ENCODE assay signal across 34 cellular contexts in genomic region chr13:55727683-55728082, GRCh38.
"Had no signal": no experiment of that assay in that cellular context is flagged by ENCODE, and none has a peak within 500 bp of the region (broad histone marks: within the 10 kb centered on the region; RNA-seq: fewer than 3 reads in every experiment).

No MANE protein-coding gene starts in this region.

- H3K27ac ChIP-seq: adrenal gland, ascending aorta, body of pancreas, brain microvascular endothelial cell, breast epithelium, cardiac muscle cell had no signal

- H3K36me3 ChIP-seq: adrenal gland, ascending aorta, brain microvascular endothelial cell, cardiac muscle cell had no signal

- ATAC-seq: activated naive CD4-positive, alpha-beta T cell treated with anti-CD3 and anti-CD28 coated beads, Interleukin-2, amount 50 U/mL, for 72 hours; activated naive CD8-positive, alpha-beta T cell treated with anti-CD3 and anti-CD28 coated beads, Interleukin-2, amount 50 U/mL, for 24 hours; activated T-cell treated with anti-CD3 and anti-CD28 coated beads, Interleukin-2, amount 50 U/mL, for 4 hours; activated T-cell treated with anti-CD3 and anti-CD28 coated beads, Interleukin-2, amount 50 U/mL, for 72 hours; activated T-helper 17 cell treated with anti-CD3 and anti-CD28 coated beads, Interleukin-2, amount 50 U/mL, for 72 hours; body of pancreas had no signal

- DNase-seq: activated effector memory CD4-positive, alpha-beta T cell treated with anti-CD3 and anti-CD28 coated beads, Interleukin-2, amount 50 U/mL, for 16 hours; activated effector memory CD4-positive, alpha-beta T cell treated with Interleukin-2 at 50 U/mL for 16 hours; activated gamma-delta T cell; activated gamma-delta T cell treated with Interleukin-2 at 50 U/mL for 16 hours; activated naive CD4-positive, alpha-beta T cell; activated naive CD4-positive, alpha-beta T cell treated with anti-CD3 and anti-CD28 coated beads for 36 hours; activated naive CD4-positive, alpha-beta T cell treated with anti-CD3 and anti-CD28 coated beads, Interleukin-2, amount 10 ng/mL, durations not matched to agents 7 days and 5 days; activated naive CD4-positive, alpha-beta T cell treated with anti-CD3 and anti-CD28 coated beads, Interleukin-2, amount 50 U/mL, for 16 hours; activated naive CD4-positive, alpha-beta T cell treated with Interleukin-2 at 50 U/mL for 16 hours; activated naive CD8-positive, alpha-beta T cell treated with anti-CD3 and anti-CD28 coated beads for 36 hours; activated naive CD8-positive, alpha-beta T cell treated with anti-CD3 and anti-CD28 coated beads, Interleukin-2, amount 10 ng/mL, durations not matched to agents 7 days and 5 days; activated naive CD8-positive, alpha-beta T cell treated with anti-CD3 and anti-CD28 coated beads, Interleukin-2, amount 50 U/mL, for 24 hours; activated T-cell treated with anti-CD3 and anti-CD28 coated beads, Interleukin-2, amount 50 U/mL, for 1 hour; activated T-cell treated with anti-CD3 and anti-CD28 coated beads, Interleukin-2, amount 50 U/mL, for 24 hours; activated T-cell treated with anti-CD3 and anti-CD28 coated beads, Interleukin-2, amount 50 U/mL, for 4 hours; activated T-cell treated with anti-CD3 and anti-CD28 coated beads, Interleukin-2, amount 50 U/mL, for 48 hours; activated T-cell treated with anti-CD3 and anti-CD28 coated beads, Interleukin-2, amount 50 U/mL, for 72 hours; adrenal gland; amniotic stem cell; amygdala; anterior cingulate cortex; aorta; body of pancreas; brain microvascular endothelial cell; caudate nucleus; central memory CD4-positive, alpha-beta T cell; cerebellar nuclear complex had no signal

- H3K4me3 ChIP-seq: adrenal gland, ascending aorta, body of pancreas, breast epithelium, cardiac muscle cell had no signal

- H3K27me3 ChIP-seq: adrenal gland, ascending aorta, body of pancreas, brain microvascular endothelial cell, breast epithelium, cardiac muscle cell had no signal

- H3K4me1 ChIP-seq: adrenal gland, ascending aorta, body of pancreas, breast epithelium had no signal

- H3K9me3 ChIP-seq: adrenal gland, ascending aorta, body of pancreas, breast epithelium had no signal

- FAIRE-seq: astrocyte, bronchial epithelial cell had no signal
